ENCODE assay signal across 1 cellular context in genomic region chr1:156247460-156248322, GRCh38.
A peak's percentile ranks its signal among the peaks of the same experiment; 100 is the strongest.
TF ChIP-seq lines count a peak whose summit lies in the region.

Gene PAQR6, minus strand, starts transcription at chr1:156248056. Its CDS starts 1,325 bp downstream, at chr1:156246731.

TF ChIP-seq in HepG2, 621 proteins besides CTCF, POLR2A, EP300 and RAD21 (continued from another document):
- peak; percentile 63 for TF ChIP-seq ZNF687 (CRISPR knock-in tag; IDR thresholded peaks at IDR 0.05)
- TF ChIP-seq CBFB (CRISPR knock-in tag; IDR thresholded peaks at IDR 0.05): 0 out of 2 replicates have a peak, but pooled peaks have one; percentile 18
- TF ChIP-seq MEF2D (CRISPR knock-in tag; IDR thresholded peaks at IDR 0.05): 0 out of 2 replicates have a peak, but pooled peaks have one; percentile 33
- TF ChIP-seq PCBP1 (IDR thresholded peaks at IDR 0.05; ENCODE audit: borderline replicate concordance, low read depth, low read length): 0 out of 2 replicates have a peak, but pooled peaks have one; percentile 9
- TF ChIP-seq GABPB1 (CRISPR knock-in tag; IDR thresholded peaks at IDR 0.05): peak; percentile 36; the same call in 1 of the 2 replicates
- no peak for TF ChIP-seq ATF5 (CRISPR knock-in tag; IDR thresholded peaks at IDR 0.05; ENCODE audit: low read depth)
- 0 out of 2 replicates have a peak, but pooled peaks have one; percentile 19 for TF ChIP-seq SAP130 (CRISPR knock-in tag; IDR thresholded peaks at IDR 0.05; ENCODE audit: low read depth)
- 0 out of 2 replicates have a peak, but pooled peaks have one; percentile 21 for TF ChIP-seq RBFOX2 (IDR thresholded peaks at IDR 0.05; ENCODE audit: low read depth, low read length)
- TF ChIP-seq ATF7-NPFF (CRISPR knock-in tag; IDR thresholded peaks at IDR 0.05; ENCODE audit: low read depth): 0 out of 2 replicates have a peak, but pooled peaks have one; percentile 21
